Comparison of ENCODE assay signal across 9 cellular contexts in genomic region chr15:85689729-85690128, GRCh38.
DNase-seq lines count a peak whose midpoint lies in the region; ATAC-seq and TF ChIP-seq lines count a peak whose summit lies in the region.
"Had no signal": no experiment of that assay in that cellular context is flagged by ENCODE, and none has a peak within 500 bp of the region (broad histone marks: within the 10 kb centered on the region; RNA-seq: fewer than 3 reads in every experiment).

No MANE protein-coding gene starts in this region.

- peak overlapping the region; percentile 32 for H2AK9ac ChIP-seq in IMR-90 (replicated peaks; ENCODE audit: low read depth, low read length, poor library complexity)

- H3K9ac ChIP-seq in mammary epithelial cell (ENCODE audit: insufficient read depth, low read length) (no peak overlapping the region), IMR-90 (ENCODE audit: low read depth, low read length) (peak overlapping the region; percentile 84)

- H4K91ac ChIP-seq in IMR-90 (ENCODE audit: insufficient read depth, low read depth, low read length), result peak overlapping the region; percentile 70

- peak overlapping the region; percentile 38 to 86; a peak in 3 of 4 replicates for H4K8ac ChIP-seq in IMR-90 (ENCODE audit: low read depth in 2 of 2, low read length in 2 of 2)

- peak overlapping the region; percentile 35 to 64 (median 46) for H3K4me3 ChIP-seq in breast epithelium
- no peak overlapping the region for H3K4me3 ChIP-seq in mammary epithelial cell (replicated peaks in 1 of 3; ENCODE audit: insufficient read depth in 1 of 3, low read depth in 2 of 3, low read length in 3 of 3)
- H3K4me3 ChIP-seq in IMR-90 (ENCODE audit: insufficient read depth, low read depth, low read length), result peak overlapping the region; percentile 33
- H3K4me3 ChIP-seq: A549 had no signal

- H2BK20ac ChIP-seq in IMR-90 (ENCODE audit: low read depth, low read length), result no peak overlapping the region; the same call in 1 of the 2 replicates

- peak overlapping the region; percentile 99 for H3K4me3 Mint-ChIP-seq in natural killer cell treated with Interleukin-12 subunit alpha and Interleukin-12 subunit beta and Interleukin-15 and Interleukin-18, amount 100 ng/mL, for 72 hours
- peak overlapping the region; percentile 87 for H3K4me3 Mint-ChIP-seq in type B pancreatic cell

- H3K36me3 ChIP-seq in breast epithelium, result peaks cover 3% of the 10 kb centered on the region
- H3K36me3 ChIP-seq in mammary epithelial cell (ENCODE audit: insufficient read depth, low read length), result peaks cover 19% of the 10 kb centered on the region
- H3K36me3 ChIP-seq in IMR-90 (ENCODE audit: control insufficient read depth, insufficient read depth, low read length), result peaks cover 11% of the 10 kb centered on the region

- no peaks in the 10 kb centered on the region for H3K27me3 ChIP-seq in breast epithelium
- no peaks in the 10 kb centered on the region for H3K27me3 ChIP-seq in mammary epithelial cell (ENCODE audit: insufficient read depth, low read length)
- no peaks in the 10 kb centered on the region for H3K27me3 ChIP-seq in IMR-90 (ENCODE audit: control insufficient read depth, insufficient read depth, low read length)

- peaks cover 10 to 16% of the 10 kb centered on the region in 2 experiments; a peak in 3 of 4 replicates for H3K79me1 ChIP-seq in IMR-90 (ENCODE audit: low read depth in 1 of 2, low read length in 2 of 2)

- peak overlapping the region; percentile 84 for H3K4ac ChIP-seq in IMR-90 (ENCODE audit: low read depth, low read length)

- in situ Hi-C loops in mammary epithelial cell (cut with MboI; ENCODE audit: low sequenced_read_pairs in 2 of 2), result no loop called here
- in situ Hi-C loops in IMR-90 (cut with MboI; ENCODE audit: low sequenced_read_pairs), result no loop called here

- dilution Hi-C loops in mammary epithelial cell (cut with HindIII; ENCODE audit: low sequenced_read_pairs), result no loop called here
- dilution Hi-C loops in IMR-90 (cut with HindIII; ENCODE audit: low sequenced_read_pairs, unreplicated experiment), result no loop called here

- no peaks in the 10 kb centered on the region for H3K79me2 ChIP-seq in mammary epithelial cell (ENCODE audit: insufficient read depth, low read length)

- TF ChIP-seq POLR2A in breast epithelium (IDR thresholded peaks at IDR 0.05) (no peak), IMR-90 (IDR thresholded peaks at IDR 0.05; ENCODE audit: low read depth, low read length) (no peak)

- POLR2A ChIA-PET in IMR-90 (lab: Charles Lee; ENCODE audit: unreplicated experiment), result interaction anchor here (0.8 kb wide), 1 partner anchor 161 kb away, joined by 3 read pairs; no protein-coding TSS in a partner anchor

- ATAC-seq in IMR-90 (ENCODE audit: low read depth), result peak; percentile 94
- peak; percentile 30 for ATAC-seq in esophagus mucosa
- peak; percentile 67 to 78 for ATAC-seq in natural killer cell treated with Interleukin-12 subunit alpha and Interleukin-12 subunit beta and Interleukin-15 and Interleukin-18, amount 100 ng/mL, for 72 hours
- ATAC-seq: A549 had no signal

- intact Hi-C loops in breast epithelium (cut with DNase I; ENCODE audit: low total_unique reads), result no loop called here
- intact Hi-C loops in mammary epithelial cell (cut with micrococcal nuclease), result no loop called here
- intact Hi-C loops in IMR-90 (cut with micrococcal nuclease), result loop anchor here (1.0 kb wide), 1 partner anchor 393 kb away; no protein-coding TSS in a partner anchor

- H2AK5ac ChIP-seq in IMR-90 (ENCODE audit: low read depth, low read length), result peak overlapping the region; percentile 20; the same call in 1 of the 2 replicates

- H2AFZ ChIP-seq in mammary epithelial cell (ENCODE audit: low read depth, low read length) (no peak overlapping the region), IMR-90 (replicated peaks; ENCODE audit: low read length, poor library complexity) (peak overlapping the region; percentile 81)

- H3K4me2 ChIP-seq in mammary epithelial cell (ENCODE audit: insufficient read depth, low read depth, low read length) (no peak overlapping the region), IMR-90 (ENCODE audit: low read depth, low read length) (peak overlapping the region; percentile 69)
- H3K4me2 ChIP-seq: A549 had no signal

- TF ChIP-seq CTCF in breast epithelium (IDR thresholded peaks at IDR 0.05) (no peak), mammary epithelial cell (conservative IDR thresholded peaks at IDR 0.05 in 1 of 2, IDR thresholded peaks at IDR 0.05 in 1 of 2; ENCODE audit: extremely low read depth in 1 of 2, insufficient read depth in 1 of 2, low read depth in 1 of 2, low read length in 2 of 2) (no peak), IMR-90 (conservative IDR thresholded peaks at IDR 0.05; ENCODE audit: low read depth, low read length) (no peak), type B pancreatic cell (conservative IDR thresholded peaks at IDR 0.05) (no peak)

- peak overlapping the region; percentile 89 for H3K23ac ChIP-seq in IMR-90 (ENCODE audit: low read depth, low read length)

- H4K5ac ChIP-seq in IMR-90 (ENCODE audit: low read depth, low read length), result peak overlapping the region; percentile 60

- H4K20me1 ChIP-seq in mammary epithelial cell (ENCODE audit: insufficient read depth, low read length) (no peaks in the 10 kb centered on the region), IMR-90 (ENCODE audit: insufficient read depth, low read length) (no peaks in the 10 kb centered on the region)

- WGBS in mammary epithelial cell (ENCODE audit: low coverage, missing lambda C conversion rate), result 53% methylated on average over 7 of the region's 9 CpGs
- WGBS in IMR-90 (ENCODE audit: extremely low coverage in 2 of 2, insufficient read length in 1 of 2), 2 experiments, result 14% methylated on average over 1 of the region's 9 CpGs; no CpG with 5 or more reads in 1 of the 2 experiments

- H3K9me3 Mint-ChIP-seq in natural killer cell treated with Interleukin-12 subunit alpha and Interleukin-12 subunit beta and Interleukin-15 and Interleukin-18, amount 100 ng/mL, for 72 hours, result no peaks in the 10 kb centered on the region
- no peaks in the 10 kb centered on the region for H3K9me3 Mint-ChIP-seq in type B pancreatic cell

- peaks cover 9% of the 10 kb centered on the region; the same call in 1 of the 2 replicates for H3K9me1 ChIP-seq in IMR-90 (ENCODE audit: insufficient read depth, low read length)

- peak overlapping the region; percentile 73; the same call in 1 of the 2 replicates for H2BK120ac ChIP-seq in IMR-90 (ENCODE audit: low read depth, low read length)

- H3K9me3 ChIP-seq in breast epithelium (no peaks in the 10 kb centered on the region), mammary epithelial cell (replicated peaks; ENCODE audit: insufficient read depth, low read length) (no peaks in the 10 kb centered on the region), IMR-90 (ENCODE audit: control insufficient read depth, insufficient read depth, low read length) (no peaks in the 10 kb centered on the region)
- H3K9me3 ChIP-seq: A549 had no signal

- H3K4me1 Mint-ChIP-seq in natural killer cell treated with Interleukin-12 subunit alpha and Interleukin-12 subunit beta and Interleukin-15 and Interleukin-18, amount 100 ng/mL, for 72 hours (ENCODE audit: low read depth in 2 of 2), result peaks cover 53 to 76% of the 10 kb centered on the region in 2 donors
- H3K4me1 Mint-ChIP-seq in type B pancreatic cell (ENCODE audit: unreplicated experiment), result peaks cover 14% of the 10 kb centered on the region

- peaks cover 9% of the 10 kb centered on the region for H3K36me3 Mint-ChIP-seq in natural killer cell treated with Interleukin-12 subunit alpha and Interleukin-12 subunit beta and Interleukin-15 and Interleukin-18, amount 100 ng/mL, for 72 hours
- H3K36me3 Mint-ChIP-seq in type B pancreatic cell, result peaks cover 24% of the 10 kb centered on the region

- no TSS peak for BruUV-seq in mammary epithelial cell (replicated peaks; lab: Mats Ljungman, UMichigan)
- BruUV-seq in IMR-90 (replicated peaks; lab: Mats Ljungman, UMichigan), result no TSS peak

- H3K56ac ChIP-seq in IMR-90 (ENCODE audit: extremely low read depth, insufficient read depth, low read length), result peak overlapping the region; percentile 78

- DNase-seq in breast epithelium (ENCODE audit: low spot score in 2 of 2), result peak in 1 of 2 donors; percentile 30
- DNase-seq in mammary epithelial cell, result no peak
- peak; percentile 72 for DNase-seq in IMR-90
- DNase-seq in activated CD8-positive, alpha-beta memory T cell treated with anti-CD3 and anti-CD28 coated beads, Interleukin-2, amount 50 U/mL, for 24 hours (ENCODE audit: extremely low read depth), result peak; percentile 19
- peak; percentile 77 for DNase-seq in natural killer cell treated with Interleukin-12 subunit alpha and Interleukin-12 subunit beta and Interleukin-15 and Interleukin-18, amount 100 ng/mL, for 72 hours (ENCODE audit: low spot score)
- DNase-seq in type B pancreatic cell (ENCODE audit: extremely low spot score, unreplicated experiment), result no peak
- no peak for DNase-seq in COLO829 (ENCODE audit: low spot score)

- TF ChIP-seq RAD21 in IMR-90 (IDR thresholded peaks at IDR 0.05; ENCODE audit: low read length), result no peak

- H2BK15ac ChIP-seq in IMR-90 (ENCODE audit: low read depth, low read length), result no peak overlapping the region; the same call in 2 of the 3 replicates

- H3K14ac ChIP-seq in IMR-90 (replicated peaks; ENCODE audit: low read depth, low read length), result peak overlapping the region; percentile 92

- peak overlapping the region; percentile 70 to 73 for H3K27ac ChIP-seq in breast epithelium
- H3K27ac ChIP-seq in mammary epithelial cell (ENCODE audit: insufficient read depth, low read depth, low read length), result no peak overlapping the region
- H3K27ac ChIP-seq in IMR-90 (ENCODE audit: insufficient read depth, low read length), result peak overlapping the region; percentile 79
- H3K27ac ChIP-seq: A549 had no signal

- peak overlapping the region; percentile 98 to 99 for H3K27ac Mint-ChIP-seq in natural killer cell treated with Interleukin-12 subunit alpha and Interleukin-12 subunit beta and Interleukin-15 and Interleukin-18, amount 100 ng/mL, for 72 hours
- peak overlapping the region; percentile 74 for H3K27ac Mint-ChIP-seq in type B pancreatic cell

- H2BK5ac ChIP-seq in IMR-90 (ENCODE audit: low read depth, low read length, poor library complexity, severe bottlenecking), result peak overlapping the region; percentile 74

- H3K27me3 Mint-ChIP-seq in natural killer cell treated with Interleukin-12 subunit alpha and Interleukin-12 subunit beta and Interleukin-15 and Interleukin-18, amount 100 ng/mL, for 72 hours, result no peaks in the 10 kb centered on the region
- H3K27me3 Mint-ChIP-seq in type B pancreatic cell, result no peaks in the 10 kb centered on the region

- H3K18ac ChIP-seq in IMR-90 (ENCODE audit: low read depth, low read length), result peak overlapping the region; percentile 73; the same call in 1 of the 2 replicates

- H3K4me1 ChIP-seq in breast epithelium (peaks cover 0 to 7% of the 10 kb centered on the region in 2 donors), mammary epithelial cell (ENCODE audit: insufficient read depth, low read length) (no peaks in the 10 kb centered on the region), IMR-90 (ENCODE audit: control insufficient read depth, insufficient read depth, low read length) (peaks cover 2% of the 10 kb centered on the region; the same call in 1 of the 2 replicates)
- H3K4me1 ChIP-seq: A549 had no signal

- CTCF ChIA-PET in mammary epithelial cell (lab: Charles Lee; ENCODE audit: low non-redundant PET) (no interaction called here), IMR-90 (lab: Yijun Ruan, JAX) (no interaction called here)

TF ChIP-seq in IMR-90, 13 proteins besides CTCF, POLR2A, EP300 and RAD21 (continues in another document):
- TF ChIP-seq CHD1 (IDR thresholded peaks at IDR 0.05; ENCODE audit: low read depth, low read length), result no peak

Comparison
In these comparisons a context has a peak if more than half of its experiments do, and no peak if none do; other contexts are left out.
1. H3K4me3 ChIP-seq: peak in breast epithelium (3 of 3) and IMR-90 (single experiment); none in mammary epithelial cell (0 of 3).
2. DNase-seq: peak in IMR-90 (single experiment), activated CD8-positive, alpha-beta memory T cell treated with anti-CD3 and anti-CD28 coated beads, Interleukin-2, amount 50 U/mL, for 24 hours (single experiment) and natural killer cell treated with Interleukin-12 subunit alpha and Interleukin-12 subunit beta and Interleukin-15 and Interleukin-18, amount 100 ng/mL, for 72 hours (single experiment); none in mammary epithelial cell (single experiment), type B pancreatic cell (single experiment) and COLO829 (single experiment).
3. ATAC-seq: peak in every context shown above with its lines; median percentile 94 in IMR-90; 72 in natural killer cell treated with Interleukin-12 subunit alpha and Interleukin-12 subunit beta and Interleukin-15 and Interleukin-18, amount 100 ng/mL, for 72 hours; 30 in esophagus mucosa.